ENCODE assay signal across 16 cellular contexts in the genomic region with DNA sequence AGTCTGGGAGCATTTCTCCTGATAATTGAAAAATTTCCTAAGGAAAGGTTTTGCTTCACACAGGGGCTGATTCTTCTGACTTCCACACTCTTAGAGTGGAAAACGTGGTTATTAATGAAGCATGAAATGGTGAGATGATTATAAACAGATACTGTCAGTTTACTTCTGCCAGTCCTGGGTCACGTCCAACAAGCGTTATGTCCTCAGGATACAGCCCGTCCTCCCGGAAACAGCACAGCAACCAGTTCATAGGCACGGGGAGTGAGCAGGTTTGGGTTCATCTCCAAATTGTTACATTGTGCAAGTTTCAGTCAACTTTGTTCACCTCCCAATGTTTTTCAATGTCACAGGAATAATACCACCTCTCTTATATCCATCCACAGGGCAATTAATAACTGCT.
"Had no signal": no experiment of that assay in that cellular context is flagged by ENCODE, and none has a peak within 500 bp of the region (broad histone marks: within the 10 kb centered on the region; RNA-seq: fewer than 3 reads in every experiment).

No MANE protein-coding gene starts in this region.

- H3K27me3 ChIP-seq: spleen, transverse colon had no signal

- H3K9me3 ChIP-seq: lower lobe of right lung, mucosa of descending colon, psoas muscle, spleen, transverse colon had no signal

- H3K27ac ChIP-seq: lower lobe of right lung, psoas muscle, spleen, transverse colon had no signal

- H3K27me3 Mint-ChIP-seq: activated CD4-positive, alpha-beta memory T cell treated with anti-CD3 and anti-CD28 coated beads, Interleukin-2, amount 10 ng/mL, durations not matched to agents 7 days and 5 days; activated naive CD8-positive, alpha-beta T cell treated with anti-CD3 and anti-CD28 coated beads for 36 hours had no signal

- H3K36me3 Mint-ChIP-seq: activated naive CD8-positive, alpha-beta T cell treated with anti-CD3 and anti-CD28 coated beads for 36 hours; naive thymus-derived CD8-positive, alpha-beta T cell; stimulated activated memory B cell treated with anti-CD40 and anti-IgM and Interleukin-4, amounts not matched to agents 10 μg/mL and 1 μg/mL and 100 μg/mL, for 72 hours had no signal

- ATAC-seq: activated T-cell treated with anti-CD3 and anti-CD28 coated beads, Interleukin-2, amount 50 U/mL, for 72 hours; left cardiac atrium; lower lobe of right lung; mucosa of descending colon; naive thymus-derived CD8-positive, alpha-beta T cell; psoas muscle; sciatic nerve; stimulated activated memory B cell treated with anti-CD40 and anti-IgM and Interleukin-4, amounts not matched to agents 10 μg/mL and 1 μg/mL and 100 μg/mL, for 72 hours had no signal

- H3K4me3 Mint-ChIP-seq: activated CD4-positive, alpha-beta memory T cell treated with anti-CD3 and anti-CD28 coated beads, Interleukin-2, amount 10 ng/mL, durations not matched to agents 7 days and 5 days; activated naive CD8-positive, alpha-beta T cell treated with anti-CD3 and anti-CD28 coated beads for 36 hours; activated T-cell treated with anti-CD3 and anti-CD28 coated beads, Interleukin-2, amount 50 U/mL, for 72 hours; naive thymus-derived CD8-positive, alpha-beta T cell; stimulated activated memory B cell treated with anti-CD40 and anti-IgM and Interleukin-4, amounts not matched to agents 10 μg/mL and 1 μg/mL and 100 μg/mL, for 72 hours had no signal

- H3K27ac Mint-ChIP-seq: activated CD4-positive, alpha-beta memory T cell treated with anti-CD3 and anti-CD28 coated beads, Interleukin-2, amount 10 ng/mL, durations not matched to agents 7 days and 5 days; activated naive CD8-positive, alpha-beta T cell treated with anti-CD3 and anti-CD28 coated beads for 36 hours; activated T-cell treated with anti-CD3 and anti-CD28 coated beads, Interleukin-2, amount 50 U/mL, for 72 hours; naive thymus-derived CD8-positive, alpha-beta T cell; stimulated activated memory B cell treated with anti-CD40 and anti-IgM and Interleukin-4, amounts not matched to agents 10 μg/mL and 1 μg/mL and 100 μg/mL, for 72 hours had no signal

- H3K36me3 ChIP-seq: lower lobe of right lung, spleen, transverse colon had no signal

- H3K9me3 Mint-ChIP-seq: activated CD4-positive, alpha-beta memory T cell treated with anti-CD3 and anti-CD28 coated beads, Interleukin-2, amount 10 ng/mL, durations not matched to agents 7 days and 5 days; activated naive CD8-positive, alpha-beta T cell treated with anti-CD3 and anti-CD28 coated beads for 36 hours; stimulated activated memory B cell treated with anti-CD40 and anti-IgM and Interleukin-4, amounts not matched to agents 10 μg/mL and 1 μg/mL and 100 μg/mL, for 72 hours had no signal

- H3K4me3 ChIP-seq: lower lobe of right lung, mucosa of descending colon, psoas muscle, spleen, transverse colon had no signal

- DNase-seq: activated CD4-positive, alpha-beta memory T cell treated with anti-CD3 and anti-CD28 coated beads, Interleukin-2, amount 10 ng/mL, durations not matched to agents 7 days and 5 days; activated gamma-delta T cell treated with Interleukin-2 at 50 U/mL for 16 hours; activated naive CD8-positive, alpha-beta T cell treated with anti-CD3 and anti-CD28 coated beads for 36 hours; activated T-cell treated with anti-CD3 and anti-CD28 coated beads, Interleukin-2, amount 50 U/mL, for 72 hours; anterior cingulate cortex; hippocampal formation; left cardiac atrium; lower lobe of right lung; mucosa of descending colon; naive thymus-derived CD8-positive, alpha-beta T cell; psoas muscle; spleen; stimulated activated CD4-positive, alpha-beta T cell treated with anti-CD3 and anti-CD28 coated beads, Interleukin-1b, Interleukin-23, amount 100 ng/mL, for 48 hours; transverse colon had no signal

- H3K4me1 Mint-ChIP-seq: activated CD4-positive, alpha-beta memory T cell treated with anti-CD3 and anti-CD28 coated beads, Interleukin-2, amount 10 ng/mL, durations not matched to agents 7 days and 5 days; activated naive CD8-positive, alpha-beta T cell treated with anti-CD3 and anti-CD28 coated beads for 36 hours; naive thymus-derived CD8-positive, alpha-beta T cell; stimulated activated memory B cell treated with anti-CD40 and anti-IgM and Interleukin-4, amounts not matched to agents 10 μg/mL and 1 μg/mL and 100 μg/mL, for 72 hours had no signal
